7 cellular contexts compared by ENCODE assay signal in genomic region chr3:155744091-155744625, GRCh38.
DNase-seq lines count a peak whose midpoint lies in the region; ATAC-seq and TF ChIP-seq lines count a peak whose summit lies in the region.

No MANE protein-coding gene starts in this region.

- TF ChIP-seq POLR2A in GM18505 (IDR thresholded peaks at IDR 0.05; ENCODE audit: borderline replicate concordance, extremely low read depth, insufficient read depth, insufficient read length), result no peak

- peak; percentile 54 for ATAC-seq in GM18505 (IDR thresholded peaks at IDR 0.05; ENCODE audit: unreplicated experiment)
- peak; percentile 25 for ATAC-seq in HG02938 (IDR thresholded peaks at IDR 0.05; ENCODE audit: unreplicated experiment)
- ATAC-seq in stimulated activated naive CD8-positive, alpha-beta T cell treated with anti-CD3 and anti-CD28 coated beads, Interleukin-15, Interleukin-2, amounts not matched to agents 100 U/mL and 50 U/mL, for 24 hours, result peak; percentile 55

- DNase-seq in NCI-H2171 (lab: John Stamatoyannopoulos, UW) (peak; percentile 51), middle frontal gyrus (ENCODE audit: extremely low spot score, low spot score) (peak; percentile 8)
- DNase-seq in activated CD4-positive, alpha-beta T cell treated with anti-CD3 and anti-CD28 coated beads, Interleukin-2, amount 50 U/mL, for 1 hour, result peak; percentile 21
- peak; percentile 2 for DNase-seq in effector CD8-positive, alpha-beta T cell (lab: John Stamatoyannopoulos, UW)
- DNase-seq in stimulated activated naive CD8-positive, alpha-beta T cell treated with anti-CD3 and anti-CD28 coated beads, Interleukin-15, Interleukin-2, amounts not matched to agents 100 U/mL and 50 U/mL, for 24 hours, result peak; percentile 70

Comparison
In these comparisons a context has a peak if more than half of its experiments do, and no peak if none do; other contexts are left out.
1. Peak in every context shown above with its lines: DNase-seq and ATAC-seq.
2. DNase-seq: peak in every context shown above with its lines; median percentile 70 in stimulated activated naive CD8-positive, alpha-beta T cell treated with anti-CD3 and anti-CD28 coated beads, Interleukin-15, Interleukin-2, amounts not matched to agents 100 U/mL and 50 U/mL, for 24 hours; 51 in NCI-H2171; 21 in activated CD4-positive, alpha-beta T cell treated with anti-CD3 and anti-CD28 coated beads, Interleukin-2, amount 50 U/mL, for 1 hour; 8 in middle frontal gyrus; 2 in effector CD8-positive, alpha-beta T cell.